20 cellular contexts compared by ENCODE assay signal in genomic region chr10:71584902-71585578, GRCh38.
DNase-seq lines count a peak whose midpoint lies in the region; ATAC-seq, FAIRE-seq and TF ChIP-seq lines count a peak whose summit lies in the region.
"Had no signal": no experiment of that assay in that cellular context is flagged by ENCODE, and none has a peak within 500 bp of the region (broad histone marks: within the 10 kb centered on the region; RNA-seq: fewer than 3 reads in every experiment).

No MANE protein-coding gene starts in this region.

- H3K4me2 ChIP-seq in HepG2 (ENCODE audit: low read depth, low read length): no peak overlapping the region
- H3K4me2 ChIP-seq: A549 had no signal

- H2AFZ ChIP-seq in HepG2 (ENCODE audit: low read length): no peak overlapping the region

- H3K9ac ChIP-seq in liver (ENCODE audit: low read depth in 1 of 2, low read length in 2 of 2) (no peak overlapping the region), HepG2 (ENCODE audit: insufficient read depth, low read depth, low read length) (no peak overlapping the region)

- H4K20me1 ChIP-seq in HepG2 (ENCODE audit: insufficient read depth, low read length): no peaks in the 10 kb centered on the region

- TF ChIP-seq CTCF in liver (IDR thresholded peaks at IDR 0.05; ENCODE audit: low read depth, low read length, missing input control) (no peak), HepG2 (CRISPR knock-in tag; IDR thresholded peaks at IDR 0.05) (no peak), astrocyte of the spinal cord (IDR thresholded peaks at IDR 0.05; ENCODE audit: low read depth, low read length) (no peak), gastrocnemius medialis (IDR thresholded peaks at IDR 0.05 in 4 of 5, conservative IDR thresholded peaks at IDR 0.05 in 1 of 5) (no peak)

- intact Hi-C loops in HepG2 (cut with micrococcal nuclease; ENCODE audit: unreplicated experiment) (no loop called here), gastrocnemius medialis (cut with DNase I; ENCODE audit: low total_unique reads) (no loop called here)

- no peak for DNase-seq in HepG2 (ENCODE audit: low spot score)
- DNase-seq in astrocyte of the spinal cord (ENCODE audit: low read depth, low spot score): peak; percentile 84
- no peak for DNase-seq in left lobe of liver (ENCODE audit: low spot score)
- DNase-seq in hippocampal formation (lab: John Stamatoyannopoulos, UW): no peak
- no peak for DNase-seq in ACHN
- no peak for DNase-seq in gastrocnemius medialis
- DNase-seq: CD4-positive, alpha-beta T cell; DMS79 treated with DMSO at 0.1 percent for 48 hours; GDM1; HCEC 1CT; MV-4-11; NCI-H2107; NCI-H510A; Peyer's patch; SHP77 had no signal

- in situ Hi-C loops in HepG2 (cut with HindIII; ENCODE audit: extremely low pct_ligation_motif_present, low pct_unique_long_range_greater_than_20kb) (no loop called here), astrocyte of the spinal cord (cut with HindIII; ENCODE audit: low sequenced_read_pairs) (no loop called here), ACHN (cut with HindIII; ENCODE audit: low pct_ligation_motif_present, low pct_unique_long_range_greater_than_20kb, low sequenced_read_pairs) (no loop called here), gastrocnemius medialis (cut with MboI; ENCODE audit: low sequenced_read_pairs in 4 of 4) (no loop called here)

- H3K9me3 ChIP-seq in liver (ENCODE audit: control insufficient read depth in 4 of 4, low read length in 3 of 4) (no peaks in the 10 kb centered on the region), HepG2 (ENCODE audit: low read length) (no peaks in the 10 kb centered on the region), gastrocnemius medialis (no peaks in the 10 kb centered on the region)
- H3K9me3 ChIP-seq: A549, Peyer's patch had no signal

- no TSS peak for BruUV-seq in HepG2 (replicated peaks; lab: Mats Ljungman, UMichigan)

- H3K27ac ChIP-seq in liver (ENCODE audit: low read depth in 1 of 2, low read length in 2 of 2) (peak overlapping the region in 1 of 2 donors; percentile 31), HepG2 (ENCODE audit: extremely low read length, insufficient read depth, low read length) (no peak overlapping the region), gastrocnemius medialis (no peak overlapping the region)
- H3K27ac ChIP-seq: A549, Peyer's patch had no signal

- TF ChIP-seq EP300 in HepG2 (IDR thresholded peaks at IDR 0.05; ENCODE audit: low read depth in 2 of 2, low read length in 2 of 2) (no peak), HepG2 (CRISPR knock-in tag; IDR thresholded peaks at IDR 0.05; ENCODE audit: borderline replicate concordance) (no peak)

- H3K27me3 ChIP-seq in liver (ENCODE audit: control insufficient read depth in 4 of 4, insufficient read depth in 4 of 4, low read length in 3 of 4) (no peaks in the 10 kb centered on the region), HepG2 (ENCODE audit: control insufficient read depth in 1 of 2, insufficient read depth in 2 of 2, low read length in 2 of 2) (peaks cover 3 to 7% of the 10 kb centered on the region in 2 experiments; a peak in 3 of 5 replicates), gastrocnemius medialis (no peaks in the 10 kb centered on the region)
- H3K27me3 ChIP-seq: Peyer's patch had no signal

- H3K36me3 ChIP-seq in liver (ENCODE audit: control insufficient read depth in 4 of 4, insufficient read depth in 3 of 4, low read depth in 1 of 4, low read length in 3 of 4) (no peaks in the 10 kb centered on the region), HepG2 (replicated peaks in 1 of 2; ENCODE audit: control insufficient read depth in 1 of 2, insufficient read depth in 2 of 2, low read length in 2 of 2) (no peaks in the 10 kb centered on the region), gastrocnemius medialis (no peaks in the 10 kb centered on the region)
- H3K36me3 ChIP-seq: Peyer's patch had no signal

- FAIRE-seq in HepG2 (lab: Jason Lieb, UNC): no peak
- FAIRE-seq: A549, D721Med, GM12892 had no signal

- CTCF ChIA-PET in HepG2 (lab: Yijun Ruan, JAX; ENCODE audit: low intra/inter-chr PET ratio, low total read pairs): no interaction called here

- POLR2A ChIA-PET in HepG2 (lab: Yijun Ruan, JAX): no interaction called here

- H3K4me3 ChIP-seq in liver (ENCODE audit: low read depth in 1 of 3, low read length in 3 of 3): no peak overlapping the region
- no peak overlapping the region for H3K4me3 ChIP-seq in HepG2 (replicated peaks in 1 of 3; ENCODE audit: insufficient read depth in 1 of 3, low read depth in 2 of 3, low read length in 3 of 3)
- H3K4me3 ChIP-seq in astrocyte of the spinal cord (ENCODE audit: low read depth, low read length): no peak overlapping the region
- no peak overlapping the region for H3K4me3 ChIP-seq in gastrocnemius medialis
- H3K4me3 ChIP-seq: A549, Peyer's patch had no signal

- ATAC-seq in HepG2: no peak
- ATAC-seq in left lobe of liver: peak; percentile 25
- ATAC-seq in gastrocnemius medialis: no peak
- no peak for ATAC-seq in GM21737 (IDR thresholded peaks at IDR 0.05; ENCODE audit: unreplicated experiment)
- ATAC-seq: A549 had no signal

- WGBS in liver: 73% methylated on average over 10 of the region's 10 CpGs
- 34% methylated on average over 10 of the region's 10 CpGs for WGBS in HepG2 (ENCODE audit: low lambda C conversion rate)

- TF ChIP-seq RAD21 in liver (IDR thresholded peaks at IDR 0.05): no peak
- TF ChIP-seq RAD21 in HepG2 (CRISPR knock-in tag; IDR thresholded peaks at IDR 0.05): no peak

- H3K79me2 ChIP-seq in HepG2 (ENCODE audit: insufficient read depth, low read length): no peaks in the 10 kb centered on the region

- peaks cover 6 to 31% (median 19%) of the 10 kb centered on the region in 4 donors for H3K4me1 ChIP-seq in liver (ENCODE audit: control insufficient read depth in 4 of 4, insufficient read depth in 4 of 4, low read length in 3 of 4)
- H3K4me1 ChIP-seq in HepG2 (ENCODE audit: insufficient read depth, low read length): peaks cover 8% of the 10 kb centered on the region
- H3K4me1 ChIP-seq in gastrocnemius medialis: no peaks in the 10 kb centered on the region
- H3K4me1 ChIP-seq: A549, Peyer's patch had no signal

- TF ChIP-seq POLR2A in HepG2 (IDR thresholded peaks at IDR 0.05; ENCODE audit: insufficient read depth in 1 of 2, low read depth in 2 of 2, low read length in 2 of 2) (no peak), gastrocnemius medialis (IDR thresholded peaks at IDR 0.05) (no peak)

TF ChIP-seq in liver, 16 proteins besides CTCF, POLR2A, EP300 and RAD21 (continues in another document):
- TF ChIP-seq HNF4A (conservative IDR thresholded peaks at IDR 0.05) (peak; percentile 35 to 62), GABPA (IDR thresholded peaks at IDR 0.05 in 1 of 2, conservative IDR thresholded peaks at IDR 0.05 in 1 of 2) (no peak), RXRA (IDR thresholded peaks at IDR 0.05) (peak in 1 of 2 donors; percentile 58), NR2F2 (IDR thresholded peaks at IDR 0.05) (peak; percentile 86)
- TF ChIP-seq, protein P1, sequence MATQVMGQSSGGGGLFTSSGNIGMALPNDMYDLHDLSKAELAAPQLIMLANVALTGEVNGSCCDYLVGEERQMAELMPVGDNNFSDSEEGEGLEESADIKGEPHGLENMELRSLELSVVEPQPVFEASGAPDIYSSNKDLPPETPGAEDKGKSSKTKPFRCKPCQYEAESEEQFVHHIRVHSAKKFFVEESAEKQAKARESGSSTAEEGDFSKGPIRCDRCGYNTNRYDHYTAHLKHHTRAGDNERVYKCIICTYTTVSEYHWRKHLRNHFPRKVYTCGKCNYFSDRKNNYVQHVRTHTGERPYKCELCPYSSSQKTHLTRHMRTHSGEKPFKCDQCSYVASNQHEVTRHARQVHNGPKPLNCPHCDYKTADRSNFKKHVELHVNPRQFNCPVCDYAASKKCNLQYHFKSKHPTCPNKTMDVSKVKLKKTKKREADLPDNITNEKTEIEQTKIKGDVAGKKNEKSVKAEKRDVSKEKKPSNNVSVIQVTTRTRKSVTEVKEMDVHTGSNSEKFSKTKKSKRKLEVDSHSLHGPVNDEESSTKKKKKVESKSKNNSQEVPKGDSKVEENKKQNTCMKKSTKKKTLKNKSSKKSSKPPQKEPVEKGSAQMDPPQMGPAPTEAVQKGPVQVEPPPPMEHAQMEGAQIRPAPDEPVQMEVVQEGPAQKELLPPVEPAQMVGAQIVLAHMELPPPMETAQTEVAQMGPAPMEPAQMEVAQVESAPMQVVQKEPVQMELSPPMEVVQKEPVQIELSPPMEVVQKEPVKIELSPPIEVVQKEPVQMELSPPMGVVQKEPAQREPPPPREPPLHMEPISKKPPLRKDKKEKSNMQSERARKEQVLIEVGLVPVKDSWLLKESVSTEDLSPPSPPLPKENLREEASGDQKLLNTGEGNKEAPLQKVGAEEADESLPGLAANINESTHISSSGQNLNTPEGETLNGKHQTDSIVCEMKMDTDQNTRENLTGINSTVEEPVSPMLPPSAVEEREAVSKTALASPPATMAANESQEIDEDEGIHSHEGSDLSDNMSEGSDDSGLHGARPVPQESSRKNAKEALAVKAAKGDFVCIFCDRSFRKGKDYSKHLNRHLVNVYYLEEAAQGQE (IDR thresholded peaks at IDR 0.05): peak; percentile 47

TF ChIP-seq in HepG2, 621 proteins besides CTCF, POLR2A, EP300 and RAD21 (continues in another document):
- TF ChIP-seq ZBTB21 (CRISPR knock-in tag; IDR thresholded peaks at IDR 0.05) (no peak), TIGD3 (CRISPR knock-in tag; IDR thresholded peaks at IDR 0.05; ENCODE audit: borderline replicate concordance) (no peak), ZNF20 (CRISPR knock-in tag; IDR thresholded peaks at IDR 0.05) (no peak), BORCS8-MEF2B (CRISPR knock-in tag; IDR thresholded peaks at IDR 0.05) (no peak), ZNF136 (CRISPR knock-in tag; IDR thresholded peaks at IDR 0.05; ENCODE audit: low read depth) (no peak)
- TF ChIP-seq, protein P2, sequence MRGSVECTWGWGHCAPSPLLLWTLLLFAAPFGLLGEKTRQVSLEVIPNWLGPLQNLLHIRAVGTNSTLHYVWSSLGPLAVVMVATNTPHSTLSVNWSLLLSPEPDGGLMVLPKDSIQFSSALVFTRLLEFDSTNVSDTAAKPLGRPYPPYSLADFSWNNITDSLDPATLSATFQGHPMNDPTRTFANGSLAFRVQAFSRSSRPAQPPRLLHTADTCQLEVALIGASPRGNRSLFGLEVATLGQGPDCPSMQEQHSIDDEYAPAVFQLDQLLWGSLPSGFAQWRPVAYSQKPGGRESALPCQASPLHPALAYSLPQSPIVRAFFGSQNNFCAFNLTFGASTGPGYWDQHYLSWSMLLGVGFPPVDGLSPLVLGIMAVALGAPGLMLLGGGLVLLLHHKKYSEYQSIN (CRISPR knock-in tag; IDR thresholded peaks at IDR 0.05; ENCODE audit: borderline replicate concordance): no peak
